Comparison of ENCODE assay signal across 8 cellular contexts in the genomic region with DNA sequence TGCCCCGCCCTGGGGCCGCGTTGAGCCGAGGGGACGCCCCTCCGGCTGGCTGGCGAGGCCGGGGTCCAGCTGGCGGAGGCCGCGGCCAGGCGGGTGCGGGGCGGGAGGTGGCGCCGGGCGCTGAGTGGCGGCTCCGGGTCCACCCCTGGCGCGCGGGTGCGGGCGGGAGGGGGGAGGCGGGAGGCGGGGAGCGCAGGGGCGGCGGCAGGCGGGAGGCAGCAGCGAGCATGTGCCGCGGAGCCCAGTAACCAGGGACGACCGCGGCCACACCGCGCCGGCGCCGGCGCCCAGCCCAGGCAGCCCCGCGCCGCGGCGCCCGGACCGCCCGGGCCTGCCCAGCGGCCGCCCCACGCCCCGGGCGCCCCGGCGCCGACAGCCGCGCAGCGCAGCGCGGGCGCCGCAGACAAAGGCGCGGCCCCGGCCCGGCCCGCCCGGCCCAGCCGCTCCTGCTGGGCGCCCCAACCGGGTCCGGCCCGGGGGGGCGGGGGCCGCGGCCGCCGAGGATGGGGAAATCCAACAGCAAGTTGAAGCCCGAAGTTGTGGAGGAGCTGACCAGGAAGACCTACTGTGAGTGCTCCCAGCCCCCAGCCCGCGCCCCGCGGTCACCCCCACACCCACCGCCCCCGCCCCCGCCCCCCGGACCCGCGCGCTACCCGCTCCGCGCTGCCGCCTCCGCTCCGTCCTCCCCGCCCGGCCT. TPM values are rescaled to one million over a fixed set of nuclear protein-coding genes. Genes with fewer than 3 reads are reported as not detected.
DNase-seq lines count a peak whose midpoint lies in the region; ATAC-seq and TF ChIP-seq lines count a peak whose summit lies in the region.

A gene (plus strand): TSS at position 244 of the 697 bp plus-strand sequence. CDS start 260 bp downstream, at position 504.

- BruUV-seq in HCT116 (replicated peaks; lab: Mats Ljungman, UMichigan) = no TSS peak

- ATAC-seq in HCT116 = peak; percentile 85
- peak; percentile 76 for ATAC-seq in activated naive CD8-positive, alpha-beta T cell treated with anti-CD3 and anti-CD28 coated beads, Interleukin-2, amount 10 ng/mL, durations not matched to agents 7 days and 5 days (ENCODE audit: low read depth)
- no peak for ATAC-seq in thoracic aorta (ENCODE audit: insufficient number of reproducible peaks, low FRiP score, low read depth)
- no peak for ATAC-seq in HG02759 (IDR thresholded peaks at IDR 0.05; ENCODE audit: unreplicated experiment)

- H3K27me3 Mint-ChIP-seq in activated naive CD8-positive, alpha-beta T cell treated with anti-CD3 and anti-CD28 coated beads, Interleukin-2, amount 10 ng/mL, durations not matched to agents 7 days and 5 days = peaks cover 34% of the 10 kb centered on the region

- intact Hi-C loops in HCT116 (cut with micrococcal nuclease) = no loop called here
- intact Hi-C loops in head of caudate nucleus (cut with DNase I) = no loop called here

- peak within 1 kb of the TSS; percentile 35 for H3K4me3 Mint-ChIP-seq in activated naive CD8-positive, alpha-beta T cell treated with anti-CD3 and anti-CD28 coated beads, Interleukin-2, amount 10 ng/mL, durations not matched to agents 7 days and 5 days

- no peak within 1 kb of the TSS for H3K27ac Mint-ChIP-seq in activated naive CD8-positive, alpha-beta T cell treated with anti-CD3 and anti-CD28 coated beads, Interleukin-2, amount 10 ng/mL, durations not matched to agents 7 days and 5 days

- no peaks in the 10 kb centered on the region for H3K9me3 Mint-ChIP-seq in activated naive CD8-positive, alpha-beta T cell treated with anti-CD3 and anti-CD28 coated beads, Interleukin-2, amount 10 ng/mL, durations not matched to agents 7 days and 5 days

- TF ChIP-seq CTCF in HCT116 (IDR thresholded peaks at IDR 0.05 in 2 of 3, conservative IDR thresholded peaks at IDR 0.05 in 1 of 3; ENCODE audit: borderline replicate concordance in 1 of 3, insufficient read depth in 1 of 3, low read depth in 2 of 3, low read length in 2 of 3) (no peak), RWPE1 (conservative IDR thresholded peaks at IDR 0.05; ENCODE audit: low read depth) (no peak), thoracic aorta (IDR thresholded peaks at IDR 0.05) (no peak)

- CTCF ChIA-PET in HCT116 (lab: Charles Lee) = no interaction called here
- CTCF ChIA-PET in RWPE1 (lab: Yijun Ruan, JAX) = interaction anchor here (0.6 to 1.1 kb wide), 2 partner anchors 24 to 29 kb away, joined by 4 read pairs; no protein-coding TSS in a partner anchor

- peaks cover 5% of the 10 kb centered on the region for H3K4me1 Mint-ChIP-seq in activated naive CD8-positive, alpha-beta T cell treated with anti-CD3 and anti-CD28 coated beads, Interleukin-2, amount 10 ng/mL, durations not matched to agents 7 days and 5 days

- peak within 1 kb of the TSS; percentile 45 for H2AFZ ChIP-seq in HCT116 (ENCODE audit: low read depth, low read length, poor library complexity, severe bottlenecking)

- no peaks in the 10 kb centered on the region for H3K9me2 ChIP-seq in HCT116 (ENCODE audit: insufficient read depth)

- H3K4me1 ChIP-seq in HCT116 (ENCODE audit: control insufficient read depth in 1 of 2, insufficient read depth in 2 of 2, low read length in 2 of 2) (peaks cover 8 to 18% of the 10 kb centered on the region in 2 experiments), thoracic aorta (ENCODE audit: control insufficient read depth in 1 of 2, low read depth in 2 of 2) (peaks cover 11 to 45% of the 10 kb centered on the region in 2 donors)

- H3K4me2 ChIP-seq in HCT116 (ENCODE audit: low read length) = peak within 1 kb of the TSS; percentile 98

- no peak for TF ChIP-seq RAD21 in HCT116 (IDR thresholded peaks at IDR 0.05; ENCODE audit: low read depth)

- POLR2A ChIA-PET in HCT116 (lab: Charles Lee) = no interaction called here
- POLR2A ChIA-PET in RWPE1 (lab: Yijun Ruan, JAX; ENCODE audit: low non-redundant PET) = no interaction called here
- POLR2A ChIA-PET in activated naive CD8-positive, alpha-beta T cell treated with anti-CD3 and anti-CD28 coated beads, Interleukin-2, amount 10 ng/mL, durations not matched to agents 7 days and 5 days (lab: Charles Lee) = no interaction called here

- TF ChIP-seq POLR2A in HCT116 (IDR thresholded peaks at IDR 0.05; ENCODE audit: borderline replicate concordance, extremely low read depth, insufficient read depth, insufficient read length) = no peak

- H3K9me3 ChIP-seq in HCT116 (ENCODE audit: control insufficient read depth in 1 of 2, insufficient read depth in 1 of 2, low read depth in 1 of 2, low read length in 2 of 2) (no peaks in the 10 kb centered on the region), thoracic aorta (no peaks in the 10 kb centered on the region)

- H3K4me3 ChIP-seq in HCT116 (replicated peaks in 1 of 2; ENCODE audit: low read depth in 1 of 2, low read length in 2 of 2) (peak within 1 kb of the TSS; percentile 64 to 83), thoracic aorta (peak within 1 kb of the TSS; percentile 90)

- peaks cover 46% of the 10 kb centered on the region for H3K79me2 ChIP-seq in HCT116 (ENCODE audit: insufficient read depth, low read length)

- H4K20me1 ChIP-seq in HCT116 (ENCODE audit: insufficient read depth) = no peaks in the 10 kb centered on the region

- H3K36me3 ChIP-seq in HCT116 (ENCODE audit: control insufficient read depth in 1 of 2, insufficient read depth in 2 of 2, low read length in 2 of 2) (peaks cover 0 to 4% of the 10 kb centered on the region in 2 experiments; a peak in 1 of 4 replicates), thoracic aorta (no peaks in the 10 kb centered on the region)

- H3K27ac ChIP-seq in HCT116 (ENCODE audit: low read depth, low read length) (peak within 1 kb of the TSS; percentile 63; the same call in 1 of the 2 replicates), RWPE1 (peak within 1 kb of the TSS; percentile 76), thoracic aorta (peak within 1 kb of the TSS; percentile 95 to 96)

- RAD21 ChIA-PET in HCT116 (lab: Charles Lee; ENCODE audit: low non-redundant PET in 1 of 2, low total read pairs in 2 of 2, uncharacterized antibody in 2 of 2, unreplicated experiment in 2 of 2) = no interaction called here

- peak within 1 kb of the TSS; percentile 78 for H3K9ac ChIP-seq in HCT116 (ENCODE audit: low read length)

- H3K27me3 ChIP-seq in HCT116 (ENCODE audit: insufficient read depth, low read length) (no peaks in the 10 kb centered on the region), thoracic aorta (replicated peaks; ENCODE audit: insufficient read depth) (no peaks in the 10 kb centered on the region)

- no peaks in the 10 kb centered on the region for H3K36me3 Mint-ChIP-seq in activated naive CD8-positive, alpha-beta T cell treated with anti-CD3 and anti-CD28 coated beads, Interleukin-2, amount 10 ng/mL, durations not matched to agents 7 days and 5 days

- peak; percentile 98 for DNase-seq in 8988T
- peak; percentile 21 for DNase-seq in HCT116 (ENCODE audit: low read depth, low spot score)
- DNase-seq in RWPE1 (ENCODE audit: low spot score) = peak; percentile 97
- peak; percentile 53 for DNase-seq in activated naive CD8-positive, alpha-beta T cell treated with anti-CD3 and anti-CD28 coated beads, Interleukin-2, amount 10 ng/mL, durations not matched to agents 7 days and 5 days
- peak; percentile 34 to 93 (median 82) for DNase-seq in head of caudate nucleus
- DNase-seq in occipital lobe (lab: John Stamatoyannopoulos, UW) = peak; percentile 77
- DNase-seq in thoracic aorta (ENCODE audit: low spot score) = no peak

TF ChIP-seq in HCT116, 20 proteins besides CTCF, POLR2A, EP300 and RAD21:
- TF ChIP-seq, protein P1, sequence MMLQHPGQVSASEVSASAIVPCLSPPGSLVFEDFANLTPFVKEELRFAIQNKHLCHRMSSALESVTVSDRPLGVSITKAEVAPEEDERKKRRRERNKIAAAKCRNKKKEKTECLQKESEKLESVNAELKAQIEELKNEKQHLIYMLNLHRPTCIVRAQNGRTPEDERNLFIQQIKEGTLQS (IDR thresholded peaks at IDR 0.05) = no peak
- TF ChIP-seq CEBPB (IDR thresholded peaks at IDR 0.05; ENCODE audit: low read depth) = no peak
- TF ChIP-seq, protein P2, sequence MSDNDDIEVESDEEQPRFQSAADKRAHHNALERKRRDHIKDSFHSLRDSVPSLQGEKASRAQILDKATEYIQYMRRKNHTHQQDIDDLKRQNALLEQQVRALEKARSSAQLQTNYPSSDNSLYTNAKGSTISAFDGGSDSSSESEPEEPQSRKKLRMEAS (IDR thresholded peaks at IDR 0.05) = 0 out of 2 replicates have a peak, but pooled peaks have one; percentile 14
- TF ChIP-seq, protein P3, sequence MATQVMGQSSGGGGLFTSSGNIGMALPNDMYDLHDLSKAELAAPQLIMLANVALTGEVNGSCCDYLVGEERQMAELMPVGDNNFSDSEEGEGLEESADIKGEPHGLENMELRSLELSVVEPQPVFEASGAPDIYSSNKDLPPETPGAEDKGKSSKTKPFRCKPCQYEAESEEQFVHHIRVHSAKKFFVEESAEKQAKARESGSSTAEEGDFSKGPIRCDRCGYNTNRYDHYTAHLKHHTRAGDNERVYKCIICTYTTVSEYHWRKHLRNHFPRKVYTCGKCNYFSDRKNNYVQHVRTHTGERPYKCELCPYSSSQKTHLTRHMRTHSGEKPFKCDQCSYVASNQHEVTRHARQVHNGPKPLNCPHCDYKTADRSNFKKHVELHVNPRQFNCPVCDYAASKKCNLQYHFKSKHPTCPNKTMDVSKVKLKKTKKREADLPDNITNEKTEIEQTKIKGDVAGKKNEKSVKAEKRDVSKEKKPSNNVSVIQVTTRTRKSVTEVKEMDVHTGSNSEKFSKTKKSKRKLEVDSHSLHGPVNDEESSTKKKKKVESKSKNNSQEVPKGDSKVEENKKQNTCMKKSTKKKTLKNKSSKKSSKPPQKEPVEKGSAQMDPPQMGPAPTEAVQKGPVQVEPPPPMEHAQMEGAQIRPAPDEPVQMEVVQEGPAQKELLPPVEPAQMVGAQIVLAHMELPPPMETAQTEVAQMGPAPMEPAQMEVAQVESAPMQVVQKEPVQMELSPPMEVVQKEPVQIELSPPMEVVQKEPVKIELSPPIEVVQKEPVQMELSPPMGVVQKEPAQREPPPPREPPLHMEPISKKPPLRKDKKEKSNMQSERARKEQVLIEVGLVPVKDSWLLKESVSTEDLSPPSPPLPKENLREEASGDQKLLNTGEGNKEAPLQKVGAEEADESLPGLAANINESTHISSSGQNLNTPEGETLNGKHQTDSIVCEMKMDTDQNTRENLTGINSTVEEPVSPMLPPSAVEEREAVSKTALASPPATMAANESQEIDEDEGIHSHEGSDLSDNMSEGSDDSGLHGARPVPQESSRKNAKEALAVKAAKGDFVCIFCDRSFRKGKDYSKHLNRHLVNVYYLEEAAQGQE (IDR thresholded peaks at IDR 0.05; ENCODE audit: low read depth) = no peak
- TF ChIP-seq JUND (IDR thresholded peaks at IDR 0.05) = no peak
- peak; percentile 27; the same call in 1 of the 2 replicates for TF ChIP-seq POLR2AphosphoS5 (IDR thresholded peaks at IDR 0.05; ENCODE audit: low read depth, low read length)
- TF ChIP-seq FOSL1 (IDR thresholded peaks at IDR 0.05; ENCODE audit: low read depth) = no peak
- TF ChIP-seq ZFX (IDR thresholded peaks at IDR 0.05) = no peak
- TF ChIP-seq SRF (IDR thresholded peaks at IDR 0.05; ENCODE audit: low read depth) = no peak

RNA-seq across cellular contexts. Expression of the gene that starts here (rescaled TPM):
- total RNA-seq in HCT116 (2021; ENCODE audit: unreplicated experiment) (68.7 TPM), occipital lobe (206 TPM), thoracic aorta (10 to 100 TPM; 50.8 to 58.3 TPM)
- 26.6 and 30.0 TPM in 2 replicates for polyA plus RNA-seq in HCT116 (2012)
- 1 to 10 TPM; 1.1 to 1.4 TPM for total RNA-seq in activated naive CD8-positive, alpha-beta T cell treated with anti-CD3 and anti-CD28 coated beads, Interleukin-2, amount 10 ng/mL, durations not matched to agents 7 days and 5 days

Comparison
In these comparisons a context has a peak if more than half of its experiments do, and no peak if none do; other contexts are left out.
1. RNA of the gene that starts here (total RNA-seq): 206 TPM in occipital lobe (single experiment), 68.7 TPM in HCT116 (single experiment) and 50.8 to 58.3 TPM in thoracic aorta; 1.1 to 1.4 TPM in activated naive CD8-positive, alpha-beta T cell treated with anti-CD3 and anti-CD28 coated beads, Interleukin-2, amount 10 ng/mL, durations not matched to agents 7 days and 5 days; every median in the first group is over 10 times any median in the second.
2. ATAC-seq: peak in HCT116 (single experiment) and activated naive CD8-positive, alpha-beta T cell treated with anti-CD3 and anti-CD28 coated beads, Interleukin-2, amount 10 ng/mL, durations not matched to agents 7 days and 5 days (single experiment); none in thoracic aorta (single experiment) and HG02759 (single experiment).
3. Peak in every context shown above with its lines, with median percentiles within 50 percentile points of each other: H3K27ac ChIP-seq.